30 cellular contexts compared by ENCODE assay signal in the genomic region with DNA sequence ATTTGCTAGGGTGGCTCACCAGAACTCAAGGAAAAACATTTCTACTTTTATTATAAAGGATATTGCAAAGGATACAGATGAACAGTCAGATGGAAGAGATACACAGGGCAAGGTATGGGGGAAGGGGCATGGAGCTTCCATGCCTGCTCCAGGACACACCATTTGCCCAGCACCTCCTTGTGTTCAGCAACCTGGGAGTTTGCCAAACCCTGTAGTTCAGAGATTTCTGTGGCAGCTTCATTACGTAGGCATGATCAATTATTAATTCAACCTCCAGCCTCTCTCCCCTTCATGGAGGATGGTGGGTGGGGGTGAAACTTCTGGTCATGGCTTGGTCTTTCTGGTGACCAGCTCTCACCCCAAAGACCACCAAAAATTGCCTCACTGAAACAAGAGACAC.
"Had no signal": no experiment of that assay in that cellular context is flagged by ENCODE, and none has a peak within 500 bp of the region (broad histone marks: within the 10 kb centered on the region; RNA-seq: fewer than 3 reads in every experiment).

No MANE protein-coding gene starts in this region.

- H3K4me3 Mint-ChIP-seq: dendritic cell treated with granulocyte-macrophage colony-stimulating factor and Interleukin-4, amounts not matched to agents 40 ng/mL and 50 ng/mL, for 4 days; endodermal cell; immature natural killer cell; naive thymus-derived CD8-positive, alpha-beta T cell; nephron progenitor cell; stimulated activated naive CD8-positive, alpha-beta T cell treated with anti-CD3 and anti-CD28 coated beads, Interleukin-15, amount 100 ng/mL, for 72 hours had no signal

- H3K27ac ChIP-seq: colonic mucosa, epithelial cell of prostate, lower lobe of right lung, ovary, right atrium auricular region, suprapubic skin, transverse colon, upper lobe of right lung, uterus had no signal

- H3K4me1 ChIP-seq: colonic mucosa, right atrium auricular region, transverse colon had no signal

- H3K4me3 ChIP-seq: colonic mucosa, lower lobe of right lung, ovary, right atrium auricular region, smooth muscle cell, suprapubic skin, transverse colon, upper lobe of right lung, uterus had no signal

- H3K4me2 ChIP-seq: smooth muscle cell had no signal

- H3K36me3 ChIP-seq: colonic mucosa, lower lobe of right lung, ovary, right atrium auricular region, suprapubic skin, transverse colon, upper lobe of right lung, uterus had no signal

- ATAC-seq: esophagus mucosa; left ventricle myocardium superior; lower lobe of right lung; naive thymus-derived CD8-positive, alpha-beta T cell; sciatic nerve; stimulated activated naive CD8-positive, alpha-beta T cell treated with anti-CD3 and anti-CD28 coated beads, Interleukin-15, amount 100 ng/mL, for 72 hours; upper lobe of right lung had no signal

- DNase-seq: colonic mucosa; effector CD8-positive, alpha-beta T cell; endodermal cell; foreskin fibroblast; hypothalamus; immature natural killer cell; islet precursor cell; kidney glomerular epithelial cell; left ventricle myocardium superior; lower lobe of right lung; naive thymus-derived CD8-positive, alpha-beta T cell; nephron progenitor cell; occipital lobe; ovary; stimulated activated CD4-positive, alpha-beta T cell treated with anti-CD3 and anti-CD28 coated beads, Interleukin-12 subunit alpha, Interleukin-12 subunit beta, amount 100 ng/mL, for 4 hours; stimulated activated CD4-positive, alpha-beta T cell treated with anti-CD3 and anti-CD28 coated beads, Interleukin-1b, Interleukin-23, amount 100 ng/mL, for 48 hours; stimulated activated CD4-positive, alpha-beta T cell treated with anti-CD3 and anti-CD28 coated beads, Interleukin-4, amount 100 ng/mL, for 1 hour; stimulated activated CD8-positive, alpha-beta memory T cell treated with anti-CD3 and anti-CD28 coated beads, Interleukin-4, amount 100 ng/mL, for 48 hours; stimulated activated naive CD4-positive, alpha-beta T cell; stimulated activated naive CD8-positive, alpha-beta T cell treated with anti-CD3 and anti-CD28 coated beads, Interleukin-15, amount 100 ng/mL, for 72 hours; transverse colon; upper lobe of right lung; uterus had no signal

- H3K36me3 Mint-ChIP-seq: immature natural killer cell; naive thymus-derived CD8-positive, alpha-beta T cell had no signal

- H3K27ac Mint-ChIP-seq: dendritic cell treated with granulocyte-macrophage colony-stimulating factor and Interleukin-4, amounts not matched to agents 40 ng/mL and 50 ng/mL, for 4 days; endodermal cell; immature natural killer cell; naive thymus-derived CD8-positive, alpha-beta T cell; nephron progenitor cell; stimulated activated naive CD8-positive, alpha-beta T cell treated with anti-CD3 and anti-CD28 coated beads, Interleukin-15, amount 100 ng/mL, for 72 hours had no signal

- H3K4me1 Mint-ChIP-seq: immature natural killer cell; naive thymus-derived CD8-positive, alpha-beta T cell; nephron progenitor cell; stimulated activated naive CD8-positive, alpha-beta T cell treated with anti-CD3 and anti-CD28 coated beads, Interleukin-15, amount 100 ng/mL, for 72 hours had no signal

- H3K9me3 Mint-ChIP-seq: stimulated activated naive CD8-positive, alpha-beta T cell treated with anti-CD3 and anti-CD28 coated beads, Interleukin-15, amount 100 ng/mL, for 72 hours had no signal

- H3K27me3 ChIP-seq: colonic mucosa, ovary, right atrium auricular region, suprapubic skin, transverse colon, upper lobe of right lung, uterus had no signal

- H3K9me3 ChIP-seq: colonic mucosa, lower lobe of right lung, ovary, right atrium auricular region, suprapubic skin, transverse colon, upper lobe of right lung, uterus had no signal
